21 cellular contexts compared by ENCODE assay signal in genomic region chr1:2253797-2254480, GRCh38. TPM values are rescaled to one million over a fixed set of nuclear protein-coding genes. Genes with fewer than 3 reads are reported as not detected.
A peak's percentile ranks its signal among the peaks of the same experiment; 100 is the strongest.
DNase-seq lines count a peak whose midpoint lies in the region; ATAC-seq and TF ChIP-seq lines count a peak whose summit lies in the region.
"Had no signal": no experiment of that assay in that cellular context is flagged by ENCODE, and none has a peak within 500 bp of the region (broad histone marks: within the 10 kb centered on the region; RNA-seq: fewer than 3 reads in every experiment).

No MANE protein-coding gene starts in this region.

- no peak for TF ChIP-seq CTCF in CD4-positive, alpha-beta T cell (IDR thresholded peaks at IDR 0.05)
- no peak for TF ChIP-seq CTCF in foreskin keratinocyte (conservative IDR thresholded peaks at IDR 0.05)

- DNase-seq in activated CD4-positive, alpha-beta T cell treated with anti-CD3 and anti-CD28 coated beads, Interleukin-2, amount 10 ng/mL, durations not matched to agents 7 days and 5 days, result no peak
- no peak for DNase-seq in activated CD4-positive, alpha-beta T cell treated with anti-CD3 and anti-CD28 coated beads for 48 hours
- DNase-seq in CD4-positive, alpha-beta T cell, result no peak
- no peak for DNase-seq in activated CD8-positive, alpha-beta T cell treated with anti-CD3 and anti-CD28 coated beads, Interleukin-2, amount 10 ng/mL, durations not matched to agents 7 days and 5 days
- DNase-seq in naive thymus-derived CD4-positive, alpha-beta T cell, result peak in 1 of 9 donors; percentile 30
- DNase-seq in foreskin keratinocyte, result no peak
- DNase-seq in Kasumi-1 (lab: John Stamatoyannopoulos, UW), result no peak
- DNase-seq: activated CD4-positive, alpha-beta T cell treated with anti-CD3 and anti-CD28 coated beads, Interleukin-2, amount 50 U/mL, for 4 hours; DMS79 treated with DMSO at 0.1 percent for 48 hours; H9; NCI-H1436; NCI-H2171 treated with DMSO at 0.1 percent for 48 hours; NCI-H748 treated with DMSO at 0.1 percent for 48 hours; posterior cingulate gyrus had no signal

- intact Hi-C loops in CD4-positive, alpha-beta T cell (cut with DNase I, micrococcal nuclease), result loop anchor here (2.0 kb wide), 2 partner anchors 19 to 21 kb away; no protein-coding TSS in a partner anchor
- intact Hi-C loops in naive thymus-derived CD4-positive, alpha-beta T cell (cut with micrococcal nuclease), result loop anchor here in 1 of 2 donors (2.0 kb wide), 1 partner anchor 49 kb away; no protein-coding TSS in a partner anchor

- CTCF ChIA-PET in activated CD4-positive, alpha-beta T cell treated with anti-CD3 and anti-CD28 coated beads, Interleukin-2, amount 10 ng/mL, durations not matched to agents 7 days and 5 days (lab: Charles Lee), result no interaction called here
- CTCF ChIA-PET in CD4-positive, alpha-beta T cell (lab: Charles Lee), result no interaction called here
- CTCF ChIA-PET in activated CD8-positive, alpha-beta T cell treated with anti-CD3 and anti-CD28 coated beads, Interleukin-2, amount 10 ng/mL, durations not matched to agents 7 days and 5 days (lab: Charles Lee), result no interaction called here
- CTCF ChIA-PET in naive thymus-derived CD4-positive, alpha-beta T cell (lab: Charles Lee), result interaction anchor here (1.6 kb wide), 1 partner anchor 34 kb away, joined by 3 read pairs; no protein-coding TSS in a partner anchor

- peaks cover 51% of the 10 kb centered on the region for H3K36me3 Mint-ChIP-seq in activated CD4-positive, alpha-beta T cell treated with anti-CD3 and anti-CD28 coated beads, Interleukin-2, amount 10 ng/mL, durations not matched to agents 7 days and 5 days (ENCODE audit: low read depth)
- H3K36me3 Mint-ChIP-seq in CD4-positive, alpha-beta T cell (ENCODE audit: low read depth), result peaks cover 48% of the 10 kb centered on the region
- peaks cover 50% of the 10 kb centered on the region for H3K36me3 Mint-ChIP-seq in activated CD8-positive, alpha-beta T cell treated with anti-CD3 and anti-CD28 coated beads, Interleukin-2, amount 10 ng/mL, durations not matched to agents 7 days and 5 days (ENCODE audit: low read depth)
- peaks cover 0 to 36% (median 3%) of the 10 kb centered on the region in 5 donors for H3K36me3 Mint-ChIP-seq in naive thymus-derived CD4-positive, alpha-beta T cell

- no peaks in the 10 kb centered on the region for H3K27me3 Mint-ChIP-seq in activated CD4-positive, alpha-beta T cell treated with anti-CD3 and anti-CD28 coated beads, Interleukin-2, amount 10 ng/mL, durations not matched to agents 7 days and 5 days
- H3K27me3 Mint-ChIP-seq in CD4-positive, alpha-beta T cell, result no peaks in the 10 kb centered on the region
- no peaks in the 10 kb centered on the region for H3K27me3 Mint-ChIP-seq in activated CD8-positive, alpha-beta T cell treated with anti-CD3 and anti-CD28 coated beads, Interleukin-2, amount 10 ng/mL, durations not matched to agents 7 days and 5 days (ENCODE audit: low read depth)
- no peaks in the 10 kb centered on the region for H3K27me3 Mint-ChIP-seq in naive thymus-derived CD4-positive, alpha-beta T cell

- H3K4me3 ChIP-seq in naive thymus-derived CD4-positive, alpha-beta T cell (ENCODE audit: low read length), result no peak overlapping the region
- H3K4me3 ChIP-seq: coronary artery, gastroesophageal sphincter, SK-N-MC, spleen, thyroid gland had no signal

- H3K9me3 Mint-ChIP-seq in activated CD4-positive, alpha-beta T cell treated with anti-CD3 and anti-CD28 coated beads, Interleukin-2, amount 10 ng/mL, durations not matched to agents 7 days and 5 days, result peaks cover 10% of the 10 kb centered on the region
- peaks cover 2% of the 10 kb centered on the region for H3K9me3 Mint-ChIP-seq in CD4-positive, alpha-beta T cell
- H3K9me3 Mint-ChIP-seq in activated CD8-positive, alpha-beta T cell treated with anti-CD3 and anti-CD28 coated beads, Interleukin-2, amount 10 ng/mL, durations not matched to agents 7 days and 5 days (ENCODE audit: insufficient read depth), result peaks cover 13% of the 10 kb centered on the region
- peaks cover 0 to 18% (median 3%) of the 10 kb centered on the region in 11 donors for H3K9me3 Mint-ChIP-seq in naive thymus-derived CD4-positive, alpha-beta T cell

- peak overlapping the region; percentile 19 for H3K4me3 Mint-ChIP-seq in activated CD4-positive, alpha-beta T cell treated with anti-CD3 and anti-CD28 coated beads, Interleukin-2, amount 10 ng/mL, durations not matched to agents 7 days and 5 days
- H3K4me3 Mint-ChIP-seq in CD4-positive, alpha-beta T cell, result peak overlapping the region; percentile 78
- no peak overlapping the region for H3K4me3 Mint-ChIP-seq in activated CD8-positive, alpha-beta T cell treated with anti-CD3 and anti-CD28 coated beads, Interleukin-2, amount 10 ng/mL, durations not matched to agents 7 days and 5 days
- H3K4me3 Mint-ChIP-seq in naive thymus-derived CD4-positive, alpha-beta T cell, result peak overlapping the region in 3 of 10 donors; percentile 59 to 76 (median 72)
- H3K4me3 Mint-ChIP-seq: CD14-positive monocyte, H9 had no signal

- peak overlapping the region; percentile 100 for H3K27ac ChIP-seq in CD4-positive, alpha-beta T cell (ENCODE audit: low read depth, low read length)
- peak overlapping the region; percentile 98 for H3K27ac ChIP-seq in naive thymus-derived CD4-positive, alpha-beta T cell (ENCODE audit: low read depth, low read length)
- no peak overlapping the region for H3K27ac ChIP-seq in foreskin keratinocyte

- peaks cover 43 to 70% of the 10 kb centered on the region in 2 donors for H3K4me1 ChIP-seq in naive thymus-derived CD4-positive, alpha-beta T cell (ENCODE audit: control insufficient read depth in 2 of 2, insufficient read depth in 2 of 2, low read length in 2 of 2)
- H3K4me1 ChIP-seq in foreskin keratinocyte, result peaks cover 21% of the 10 kb centered on the region

- peaks cover 0 to 21% (median 3%) of the 10 kb centered on the region in 3 experiments for H3K36me3 ChIP-seq in naive thymus-derived CD4-positive, alpha-beta T cell (ENCODE audit: control insufficient read depth in 2 of 3, insufficient read depth in 3 of 3, low read length in 3 of 3)
- H3K36me3 ChIP-seq: gastroesophageal sphincter, thyroid gland had no signal

- peak overlapping the region; percentile 73 for H3K27ac Mint-ChIP-seq in activated CD4-positive, alpha-beta T cell treated with anti-CD3 and anti-CD28 coated beads, Interleukin-2, amount 10 ng/mL, durations not matched to agents 7 days and 5 days
- no peak overlapping the region for H3K27ac Mint-ChIP-seq in CD4-positive, alpha-beta T cell
- H3K27ac Mint-ChIP-seq in activated CD8-positive, alpha-beta T cell treated with anti-CD3 and anti-CD28 coated beads, Interleukin-2, amount 10 ng/mL, durations not matched to agents 7 days and 5 days, result peak overlapping the region; percentile 70
- peak overlapping the region in 3 of 9 donors; percentile 58 to 93 (median 87) for H3K27ac Mint-ChIP-seq in naive thymus-derived CD4-positive, alpha-beta T cell

- H3K4me1 Mint-ChIP-seq in activated CD4-positive, alpha-beta T cell treated with anti-CD3 and anti-CD28 coated beads, Interleukin-2, amount 10 ng/mL, durations not matched to agents 7 days and 5 days, result peaks cover 23% of the 10 kb centered on the region
- peaks cover 52% of the 10 kb centered on the region for H3K4me1 Mint-ChIP-seq in CD4-positive, alpha-beta T cell (ENCODE audit: low read depth)
- H3K4me1 Mint-ChIP-seq in activated CD8-positive, alpha-beta T cell treated with anti-CD3 and anti-CD28 coated beads, Interleukin-2, amount 10 ng/mL, durations not matched to agents 7 days and 5 days (ENCODE audit: low read depth), result peaks cover 23% of the 10 kb centered on the region
- H3K4me1 Mint-ChIP-seq in naive thymus-derived CD4-positive, alpha-beta T cell, result peaks cover 14 to 63% (median 39%) of the 10 kb centered on the region in 7 donors

- ATAC-seq in CD4-positive, alpha-beta T cell (ENCODE audit: poor library complexity), result no peak
- ATAC-seq in activated CD8-positive, alpha-beta T cell treated with anti-CD3 and anti-CD28 coated beads, Interleukin-2, amount 10 ng/mL, durations not matched to agents 7 days and 5 days, result no peak
- no peak for ATAC-seq in naive thymus-derived CD4-positive, alpha-beta T cell
- ATAC-seq in GM19328 (IDR thresholded peaks at IDR 0.05; ENCODE audit: unreplicated experiment), result no peak
- no peak for ATAC-seq in foreskin keratinocyte
- ATAC-seq: gastroesophageal sphincter had no signal

- peaks cover 15% of the 10 kb centered on the region for H3K9me3 ChIP-seq in CD4-positive, alpha-beta T cell (ENCODE audit: control insufficient read depth, low read length)
- peaks cover 12 to 23% (median 12%) of the 10 kb centered on the region in 3 experiments for H3K9me3 ChIP-seq in naive thymus-derived CD4-positive, alpha-beta T cell (ENCODE audit: control insufficient read depth in 2 of 3, low read length in 3 of 3)
- H3K9me3 ChIP-seq: thyroid gland had no signal

- no peaks in the 10 kb centered on the region for H3K27me3 ChIP-seq in CD4-positive, alpha-beta T cell (ENCODE audit: control insufficient read depth, insufficient read depth, low read length)
- no peaks in the 10 kb centered on the region for H3K27me3 ChIP-seq in naive thymus-derived CD4-positive, alpha-beta T cell (ENCODE audit: control insufficient read depth in 2 of 2, insufficient read depth in 2 of 2, low read length in 2 of 2)
- H3K27me3 ChIP-seq in foreskin keratinocyte, result no peaks in the 10 kb centered on the region
- H3K27me3 ChIP-seq: gastroesophageal sphincter, spleen, thyroid gland had no signal

- POLR2A ChIA-PET in activated CD4-positive, alpha-beta T cell treated with anti-CD3 and anti-CD28 coated beads, Interleukin-2, amount 10 ng/mL, durations not matched to agents 7 days and 5 days (lab: Charles Lee), result no interaction called here
- POLR2A ChIA-PET in CD4-positive, alpha-beta T cell (lab: Charles Lee), result interaction anchor here (1.0 to 3.3 kb wide), 5 partner anchors 16 to 46 kb away, joined by 3 to 197 read pairs (median 28); partner anchors contain the start of gene SKI
- POLR2A ChIA-PET in activated CD8-positive, alpha-beta T cell treated with anti-CD3 and anti-CD28 coated beads, Interleukin-2, amount 10 ng/mL, durations not matched to agents 7 days and 5 days (lab: Charles Lee), result no interaction called here
- POLR2A ChIA-PET in naive thymus-derived CD4-positive, alpha-beta T cell (lab: Charles Lee), result interaction anchor here (12.9 kb wide), 1 partner anchor 20 kb away, joined by 244 read pairs; no protein-coding TSS in a partner anchor

RNA-seq across cellular contexts. Expression of gene SKI, which starts 25.8 kb away (rescaled TPM):
- total RNA-seq in activated CD4-positive, alpha-beta T cell treated with anti-CD3 and anti-CD28 coated beads, Interleukin-2, amount 10 ng/mL, durations not matched to agents 7 days and 5 days, result 10 to 100 TPM; 60.7 to 62.0 TPM
- 100 to 1,000 TPM; 286 to 324 TPM for total RNA-seq in CD4-positive, alpha-beta T cell
- total RNA-seq in activated CD8-positive, alpha-beta T cell treated with anti-CD3 and anti-CD28 coated beads, Interleukin-2, amount 10 ng/mL, durations not matched to agents 7 days and 5 days, result 10 to 100 TPM; 41.2 to 41.4 TPM
- total RNA-seq in naive thymus-derived CD4-positive, alpha-beta T cell, result 100 to 1,000 TPM in 2 of 5 experiments, 10 to 100 TPM in 3; 63.4 to 278 (median 97.9) TPM
- under 1 TPM; 0.61 to 0.92 TPM for polyA plus RNA-seq in naive thymus-derived CD4-positive, alpha-beta T cell
- 23.8 and 24.6 TPM in 2 replicates for total RNA-seq in foreskin keratinocyte
- polyA plus RNA-seq in foreskin keratinocyte, result 9.3 and 10.7 TPM in 2 replicates

RNA-seq across cellular contexts. Expression of gene FAAP20, which starts 59.4 kb away (rescaled TPM):
- total RNA-seq in activated CD4-positive, alpha-beta T cell treated with anti-CD3 and anti-CD28 coated beads, Interleukin-2, amount 10 ng/mL, durations not matched to agents 7 days and 5 days, result 10 to 100 TPM; 61.3 to 66.2 TPM
- 10 to 100 TPM; 51.7 to 53.1 TPM for total RNA-seq in CD4-positive, alpha-beta T cell
- 10 to 100 TPM; 69.7 to 74.4 TPM for total RNA-seq in activated CD8-positive, alpha-beta T cell treated with anti-CD3 and anti-CD28 coated beads, Interleukin-2, amount 10 ng/mL, durations not matched to agents 7 days and 5 days
- 10 to 100 TPM; 43.2 to 56.2 (median 48.8) TPM for total RNA-seq in naive thymus-derived CD4-positive, alpha-beta T cell
- polyA plus RNA-seq in naive thymus-derived CD4-positive, alpha-beta T cell, result 10 to 100 TPM; 55.9 to 77.0 TPM
- total RNA-seq in foreskin keratinocyte, result 30.3 and 32.0 TPM in 2 replicates
- polyA plus RNA-seq in foreskin keratinocyte, result 82.5 and 103 TPM in 2 replicates

Comparison
In these comparisons a context has a peak if more than half of its experiments do, and no peak if none do; other contexts are left out.
1. POLR2A ChIA-PET loops: an anchor here in CD4-positive, alpha-beta T cell (1.0 to 3.3 kb wide) and naive thymus-derived CD4-positive, alpha-beta T cell (12.9 kb wide); none called in activated CD4-positive, alpha-beta T cell treated with anti-CD3 and anti-CD28 coated beads, Interleukin-2, amount 10 ng/mL, durations not matched to agents 7 days and 5 days and activated CD8-positive, alpha-beta T cell treated with anti-CD3 and anti-CD28 coated beads, Interleukin-2, amount 10 ng/mL, durations not matched to agents 7 days and 5 days.